Comparison of ENCODE assay signal across 19 cellular contexts in genomic region chr11:10762913-10763421, GRCh38.
DNase-seq lines count a peak whose midpoint lies in the region; ATAC-seq lines count a peak whose summit lies in the region.
"Had no signal": no experiment of that assay in that cellular context is flagged by ENCODE, and none has a peak within 500 bp of the region (broad histone marks: within the 10 kb centered on the region; RNA-seq: fewer than 3 reads in every experiment).

No MANE protein-coding gene starts in this region.

- DNase-seq in memory B cell (ENCODE audit: low spot score in 2 of 2) (no peak), GOT3 (lab: John Stamatoyannopoulos, UW) (no peak), NCI-H748 treated with DMSO at 0.1 percent for 48 hours (lab: John Stamatoyannopoulos, UW) (no peak)
- no peak for DNase-seq in stimulated activated CD4-positive, alpha-beta T cell treated with anti-CD3 and anti-CD28 coated beads, Interleukin-4, amount 100 ng/mL, for 4 hours
- DNase-seq: activated CD4-positive, alpha-beta memory T cell treated with anti-CD3 and anti-CD28 coated beads, Interleukin-2, amount 10 ng/mL, durations not matched to agents 7 days and 5 days; activated CD4-positive, CD25-positive, alpha-beta regulatory T cell; activated effector memory CD4-positive, alpha-beta T cell treated with anti-CD3 and anti-CD28 coated beads, Interleukin-2, amount 50 U/mL, for 16 hours; Calu3; kidney glomerular epithelial cell; NCI-H2171; NCI-H510A treated with DMSO at 0.1 percent for 48 hours; Peyer's patch; SIG-M5; stimulated activated CD4-positive, alpha-beta T cell treated with anti-CD3 and anti-CD28 coated beads, Interleukin-15, amount 100 ng/mL, for 24 hours had no signal

- no peaks in the 10 kb centered on the region for H3K27me3 Mint-ChIP-seq in memory B cell
- H3K27me3 Mint-ChIP-seq: activated CD4-positive, alpha-beta memory T cell treated with anti-CD3 and anti-CD28 coated beads, Interleukin-2, amount 10 ng/mL, durations not matched to agents 7 days and 5 days; brain had no signal

- no peak overlapping the region for H3K4me3 Mint-ChIP-seq in memory B cell
- H3K4me3 Mint-ChIP-seq: activated CD4-positive, alpha-beta memory T cell treated with anti-CD3 and anti-CD28 coated beads, Interleukin-2, amount 10 ng/mL, durations not matched to agents 7 days and 5 days; brain had no signal

- H3K4me1 Mint-ChIP-seq in memory B cell: peaks cover 6% of the 10 kb centered on the region
- H3K4me1 Mint-ChIP-seq: brain had no signal

- H3K36me3 Mint-ChIP-seq in memory B cell: peaks cover 31% of the 10 kb centered on the region

- no peaks in the 10 kb centered on the region for H3K9me3 Mint-ChIP-seq in memory B cell
- H3K9me3 Mint-ChIP-seq: activated CD4-positive, alpha-beta memory T cell treated with anti-CD3 and anti-CD28 coated beads, Interleukin-2, amount 10 ng/mL, durations not matched to agents 7 days and 5 days; brain had no signal

- ATAC-seq in GM18909 (IDR thresholded peaks at IDR 0.05; ENCODE audit: poor library complexity, unreplicated experiment): peak; percentile 74
- ATAC-seq in GM21423 (IDR thresholded peaks at IDR 0.05; ENCODE audit: unreplicated experiment): peak; percentile 58
- peak; percentile 68 for ATAC-seq in HG03175 (IDR thresholded peaks at IDR 0.05; ENCODE audit: unreplicated experiment)
- ATAC-seq in memory B cell (ENCODE audit: low read depth): no peak
- ATAC-seq: sciatic nerve had no signal

- peak overlapping the region; percentile 58 for H3K27ac Mint-ChIP-seq in memory B cell
- H3K27ac Mint-ChIP-seq: activated CD4-positive, alpha-beta memory T cell treated with anti-CD3 and anti-CD28 coated beads, Interleukin-2, amount 10 ng/mL, durations not matched to agents 7 days and 5 days; brain had no signal
